26 cellular contexts compared by ENCODE assay signal in the genomic region with DNA sequence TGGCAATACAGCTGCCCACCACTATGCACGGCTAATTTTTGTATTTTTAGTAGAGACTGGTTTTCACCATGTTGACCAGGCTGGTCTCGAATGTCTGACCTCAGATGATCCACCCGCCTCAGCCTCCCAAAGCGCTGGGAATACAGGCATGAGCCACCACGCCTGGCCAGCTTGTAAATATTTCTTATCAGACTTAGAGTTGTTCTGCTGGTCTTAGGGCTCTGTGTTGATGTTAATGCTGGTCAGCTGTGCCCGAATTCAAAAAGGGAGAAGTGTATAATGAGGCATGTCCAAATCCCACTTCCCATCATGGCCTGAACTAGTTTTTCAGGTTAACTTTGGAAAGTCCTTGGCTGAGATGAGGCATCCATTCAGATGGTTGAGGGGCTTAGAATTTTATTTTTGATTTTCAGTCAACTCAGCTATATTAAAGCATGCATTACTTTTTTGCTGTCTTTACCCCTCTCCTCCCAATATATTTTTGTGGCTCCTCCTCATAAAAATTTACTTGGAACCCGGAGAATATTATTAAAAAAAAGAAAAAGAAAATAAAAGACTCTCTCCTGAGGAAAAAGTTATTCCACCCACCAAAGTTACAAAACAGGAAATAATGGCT.
"Had no signal": no experiment of that assay in that cellular context is flagged by ENCODE, and none has a peak within 500 bp of the region (broad histone marks: within the 10 kb centered on the region; RNA-seq: fewer than 3 reads in every experiment).

No MANE protein-coding gene starts in this region.

- ATAC-seq: left colon; left lung; naive thymus-derived CD4-positive, alpha-beta T cell; pancreas; right cardiac atrium; stimulated activated naive B cell treated with anti-CD40 and anti-IgM and Interleukin-4, amounts not matched to agents 10 μg/mL and 1 μg/mL and 100 μg/mL, for 72 hours; stimulated activated naive CD8-positive, alpha-beta T cell treated with anti-CD3 and anti-CD28 coated beads, Interleukin-15, Interleukin-2, amounts not matched to agents 100 U/mL and 50 U/mL, for 24 hours; upper lobe of right lung had no signal

- DNase-seq: hippocampal formation; kidney; left colon; left lung; mesendoderm; naive thymus-derived CD4-positive, alpha-beta T cell; nucleus accumbens; pancreas; posterior cingulate gyrus; retina; right cardiac atrium; sigmoid colon; small intestine; stimulated activated CD4-positive, alpha-beta T cell treated with anti-CD3 and anti-CD28 coated beads, Interleukin-1b, Interleukin-23, amount 100 ng/mL, for 48 hours; stimulated activated CD4-positive, alpha-beta T cell treated with anti-CD3 and anti-CD28 coated beads, Interleukin-2, amount 100 ng/mL, for 48 hours; stimulated activated CD4-positive, alpha-beta T cell treated with anti-CD3 and anti-CD28 coated beads, Interleukin-4, amount 100 ng/mL, for 4 hours; stimulated activated CD8-positive, alpha-beta memory T cell treated with anti-CD3 and anti-CD28 coated beads, Interleukin-4, amount 100 ng/mL, for 48 hours; stimulated activated naive B cell treated with anti-CD40 and anti-IgM and Interleukin-4, amounts not matched to agents 10 μg/mL and 1 μg/mL and 100 μg/mL, for 72 hours; stimulated activated naive CD8-positive, alpha-beta T cell treated with anti-CD3 and anti-CD28 coated beads, Interleukin-15, Interleukin-2, amounts not matched to agents 100 U/mL and 50 U/mL, for 24 hours; stomach; testis; thyroid gland; transverse colon; upper lobe of right lung had no signal

- H3K27me3 ChIP-seq: left lung, pancreas, sigmoid colon, stomach, testis, thyroid gland, transverse colon, upper lobe of right lung had no signal

- H3K4me1 ChIP-seq: pancreas, prostate gland, sigmoid colon, testis had no signal

- H3K36me3 ChIP-seq: left lung, pancreas, prostate gland, sigmoid colon, stomach, thyroid gland, transverse colon, upper lobe of right lung had no signal

- H3K9me3 ChIP-seq: left lung, pancreas, prostate gland, sigmoid colon, stomach, testis, thyroid gland, transverse colon, upper lobe of right lung had no signal

- H3K4me3 ChIP-seq: left lung, lung, pancreas, prostate gland, sigmoid colon, stomach, testis, thyroid gland, transverse colon, upper lobe of right lung had no signal

- H3K27ac ChIP-seq: left lung, pancreas, prostate gland, sigmoid colon, stomach, testis, thyroid gland, transverse colon, upper lobe of right lung had no signal
